Comparison of ENCODE assay signal across 8 cellular contexts in genomic region chr1:1273535-1274298, GRCh38. TPM values are rescaled to one million over a fixed set of nuclear protein-coding genes. Genes with fewer than 3 reads are reported as not detected.
DNase-seq lines count a peak whose midpoint lies in the region; ATAC-seq and TF ChIP-seq lines count a peak whose summit lies in the region.

Gene UBE2J2, minus strand, starts transcription at chr1:1273854. Its CDS starts 5,862 bp downstream, at chr1:1267992.

- peak within 1 kb of the TSS; percentile 99 for H2BK5ac ChIP-seq in IMR-90 (ENCODE audit: low read depth, low read length, poor library complexity, severe bottlenecking)

- intact Hi-C loops in IMR-90 (cut with micrococcal nuclease) (loop anchor here (1.0 kb wide), 1 partner anchor 8 kb away; no protein-coding TSS in a partner anchor), Panc1 (cut with micrococcal nuclease; ENCODE audit: unreplicated experiment) (no loop called here)

- dilution Hi-C loops in IMR-90 (cut with HindIII; ENCODE audit: low sequenced_read_pairs, unreplicated experiment) = no loop called here

- H2AK5ac ChIP-seq in IMR-90 (ENCODE audit: low read depth, low read length) = peak within 1 kb of the TSS; percentile 99

- ATAC-seq in GM21423 (IDR thresholded peaks at IDR 0.05; ENCODE audit: unreplicated experiment) (peak; percentile 90), IMR-90 (ENCODE audit: low read depth) (peak; percentile 96), Panc1 (peak; percentile 97), esophagus mucosa (peak; percentile 88)
- ATAC-seq in activated T-cell treated with anti-CD3 and anti-CD28 coated beads, Interleukin-2, amount 50 U/mL, for 4 hours = peak; percentile 97 to 98

- TF ChIP-seq CTCF in IMR-90 (conservative IDR thresholded peaks at IDR 0.05; ENCODE audit: low read depth, low read length) (no peak), Panc1 (IDR thresholded peaks at IDR 0.05) (no peak)

- peak within 1 kb of the TSS; percentile 39; the same call in 1 of the 2 replicates for H2BK20ac ChIP-seq in IMR-90 (ENCODE audit: low read depth, low read length)

- H3K27me3 Mint-ChIP-seq in activated T-cell treated with anti-CD3 and anti-CD28 coated beads, Interleukin-2, amount 50 U/mL, for 4 hours (ENCODE audit: low read depth) = no peaks in the 10 kb centered on the region

- peak within 1 kb of the TSS; percentile 81 for H3K18ac ChIP-seq in IMR-90 (ENCODE audit: low read depth, low read length)

- H4K8ac ChIP-seq in IMR-90 (ENCODE audit: low read depth in 2 of 2, low read length in 2 of 2) = peak within 1 kb of the TSS; percentile 96

- H3K4me3 Mint-ChIP-seq in activated T-cell treated with anti-CD3 and anti-CD28 coated beads, Interleukin-2, amount 50 U/mL, for 4 hours = peak within 1 kb of the TSS; percentile 89

- no peaks in the 10 kb centered on the region for H3K9me3 ChIP-seq in IMR-90 (ENCODE audit: control insufficient read depth, insufficient read depth, low read length)
- no peaks in the 10 kb centered on the region for H3K9me3 ChIP-seq in Panc1 (ENCODE audit: control insufficient read depth, insufficient read depth, low read depth, low read length)
- no peaks in the 10 kb centered on the region for H3K9me3 ChIP-seq in muscle layer of duodenum (ENCODE audit: control insufficient read depth in 1 of 2, low read length in 2 of 2)

- in situ Hi-C loops in IMR-90 (cut with MboI; ENCODE audit: low sequenced_read_pairs) (no loop called here), Panc1 (cut with HindIII; ENCODE audit: low pct_unique_long_range_greater_than_20kb, low sequenced_read_pairs) (no loop called here)

- WGBS in IMR-90 (ENCODE audit: extremely low coverage in 2 of 2, insufficient read length in 1 of 2), 2 experiments = 3% methylated on average over 19 of the region's 103 CpGs; no CpG with 5 or more reads in 1 of the 2 experiments

- no peak for TF ChIP-seq RAD21 in IMR-90 (IDR thresholded peaks at IDR 0.05; ENCODE audit: low read length)

- BruUV-seq in IMR-90 (replicated peaks; lab: Mats Ljungman, UMichigan) (no TSS peak), Panc1 (replicated peaks; lab: Mats Ljungman, UMichigan) (no TSS peak)

- H2AFZ ChIP-seq in IMR-90 (replicated peaks; ENCODE audit: low read length, poor library complexity) = peak within 1 kb of the TSS; percentile 98

- peak within 1 kb of the TSS; percentile 92 for H3K23ac ChIP-seq in IMR-90 (ENCODE audit: low read depth, low read length)

- H3K36me3 Mint-ChIP-seq in activated T-cell treated with anti-CD3 and anti-CD28 coated beads, Interleukin-2, amount 50 U/mL, for 4 hours (ENCODE audit: insufficient read depth) = peaks cover 10% of the 10 kb centered on the region

- H3K9ac ChIP-seq in IMR-90 (ENCODE audit: low read depth, low read length) = peak within 1 kb of the TSS; percentile 98

- H3K27me3 ChIP-seq in IMR-90 (ENCODE audit: control insufficient read depth, insufficient read depth, low read length) = no peaks in the 10 kb centered on the region
- H3K27me3 ChIP-seq in Panc1 (ENCODE audit: control insufficient read depth, insufficient read depth, low read length) = no peaks in the 10 kb centered on the region
- no peaks in the 10 kb centered on the region for H3K27me3 ChIP-seq in muscle layer of duodenum (ENCODE audit: low read depth, low read length)

- peak within 1 kb of the TSS; percentile 66 for H4K5ac ChIP-seq in IMR-90 (ENCODE audit: low read depth, low read length)

- H3K79me1 ChIP-seq in IMR-90 (ENCODE audit: low read depth in 1 of 2, low read length in 2 of 2) = peaks cover 8 to 51% of the 10 kb centered on the region in 2 experiments; a peak in 3 of 4 replicates

- H3K36me3 ChIP-seq in IMR-90 (ENCODE audit: control insufficient read depth, insufficient read depth, low read length) (peaks cover 22% of the 10 kb centered on the region), Panc1 (ENCODE audit: control insufficient read depth, insufficient read depth, low read length) (no peaks in the 10 kb centered on the region; the same call in 1 of the 2 replicates), muscle layer of duodenum (ENCODE audit: control insufficient read depth in 1 of 2, insufficient read depth in 2 of 2, low read length in 2 of 2) (no peaks in the 10 kb centered on the region)

- POLR2A ChIA-PET in IMR-90 (lab: Charles Lee; ENCODE audit: unreplicated experiment) = interaction anchor here (0.5 to 1.0 kb wide), 3 partner anchors 8 to 255 kb away, joined by 3 to 6 read pairs (median 5); no protein-coding TSS in a partner anchor
- POLR2A ChIA-PET in Panc1 (lab: Charles Lee) = interaction anchor here (0.6 kb wide), 1 partner anchor 10 kb away, joined by 8 read pairs; no protein-coding TSS in a partner anchor

- H3K9me1 ChIP-seq in IMR-90 (ENCODE audit: insufficient read depth, low read length) = peaks cover 33% of the 10 kb centered on the region

- H4K91ac ChIP-seq in IMR-90 (ENCODE audit: insufficient read depth, low read depth, low read length) = peak within 1 kb of the TSS; percentile 80

- peaks cover 25% of the 10 kb centered on the region for H4K20me1 ChIP-seq in IMR-90 (ENCODE audit: insufficient read depth, low read length)

- H2AK9ac ChIP-seq in IMR-90 (replicated peaks; ENCODE audit: low read depth, low read length, poor library complexity) = peak within 1 kb of the TSS; percentile 99

- CTCF ChIA-PET in IMR-90 (lab: Yijun Ruan, JAX) (no interaction called here), Panc1 (lab: Charles Lee) (interaction anchor here (0.5 to 0.6 kb wide), 2 partner anchors 10 to 883 kb away, joined by 3 read pairs; no protein-coding TSS in a partner anchor)

- H3K4me2 ChIP-seq in IMR-90 (ENCODE audit: low read depth, low read length) = peak within 1 kb of the TSS; percentile 97

- H3K4me3 ChIP-seq in IMR-90 (ENCODE audit: insufficient read depth, low read depth, low read length) = peak within 1 kb of the TSS; percentile 71
- peak within 1 kb of the TSS; percentile 87 to 97 for H3K4me3 ChIP-seq in Panc1 (ENCODE audit: low read depth in 2 of 2, low read length in 2 of 2)
- H3K4me3 ChIP-seq in muscle layer of duodenum (ENCODE audit: low read depth in 1 of 2, low read length in 2 of 2) = peak within 1 kb of the TSS; percentile 78 to 97

- H3K4ac ChIP-seq in IMR-90 (ENCODE audit: low read depth, low read length) = peak within 1 kb of the TSS; percentile 91

- no peaks in the 10 kb centered on the region for H3K9me3 Mint-ChIP-seq in activated T-cell treated with anti-CD3 and anti-CD28 coated beads, Interleukin-2, amount 50 U/mL, for 4 hours

- peak within 1 kb of the TSS; percentile 94 for H3K14ac ChIP-seq in IMR-90 (replicated peaks; ENCODE audit: low read depth, low read length)

- H3K4me1 ChIP-seq in IMR-90 (ENCODE audit: control insufficient read depth, insufficient read depth, low read length) (peaks cover 38% of the 10 kb centered on the region), Panc1 (ENCODE audit: control insufficient read depth, insufficient read depth, low read length) (peaks cover 21% of the 10 kb centered on the region), muscle layer of duodenum (ENCODE audit: control insufficient read depth in 1 of 2, insufficient read depth in 2 of 2, low read length in 2 of 2) (peaks cover 19 to 36% of the 10 kb centered on the region in 2 donors)

- H3K27ac ChIP-seq in IMR-90 (ENCODE audit: insufficient read depth, low read length) = peak within 1 kb of the TSS; percentile 98
- peak within 1 kb of the TSS; percentile 88 for H3K27ac ChIP-seq in Panc1 (ENCODE audit: low read length)
- peak within 1 kb of the TSS; percentile 69 for H3K27ac ChIP-seq in muscle layer of duodenum (ENCODE audit: low read length)

- H2BK15ac ChIP-seq in IMR-90 (ENCODE audit: low read depth, low read length) = peak within 1 kb of the TSS; percentile 87; the same call in 2 of the 3 replicates

- peak within 1 kb of the TSS; percentile 44 for H2BK120ac ChIP-seq in IMR-90 (ENCODE audit: low read depth, low read length)

- DNase-seq in COLO829 (ENCODE audit: low spot score) (peak; percentile 89), IMR-90 (peak; percentile 90), Panc1 (ENCODE audit: low read depth, low spot score) (no peak)
- DNase-seq in activated T-cell treated with anti-CD3 and anti-CD28 coated beads, Interleukin-2, amount 50 U/mL, for 4 hours = peak; percentile 93
- peak; percentile 85 for DNase-seq in stimulated activated CD8-positive, alpha-beta memory T cell treated with anti-CD3 and anti-CD28 coated beads, Interleukin-7, amount 100 ng/mL, for 24 hours (ENCODE audit: low read depth)

- peak; percentile 72; the same call in 1 of the 2 replicates for TF ChIP-seq POLR2A in IMR-90 (IDR thresholded peaks at IDR 0.05; ENCODE audit: low read depth, low read length)

- H3K4me1 Mint-ChIP-seq in activated T-cell treated with anti-CD3 and anti-CD28 coated beads, Interleukin-2, amount 50 U/mL, for 4 hours (ENCODE audit: low read depth) = peaks cover 39% of the 10 kb centered on the region

- peak within 1 kb of the TSS; percentile 79 for H3K56ac ChIP-seq in IMR-90 (ENCODE audit: extremely low read depth, insufficient read depth, low read length)

TF ChIP-seq in IMR-90, 13 proteins besides CTCF, POLR2A, EP300 and RAD21:
- TF ChIP-seq MAZ (IDR thresholded peaks at IDR 0.05; ENCODE audit: borderline replicate concordance, low read depth, low read length) (peak; percentile 87; the same call in 1 of the 2 replicates), RFX5 (IDR thresholded peaks at IDR 0.05; ENCODE audit: low read depth, low read length) (no peak), MXI1 (IDR thresholded peaks at IDR 0.05; ENCODE audit: borderline replicate concordance, low read depth, low read length) (peak; percentile 19; the same call in 1 of the 2 replicates), ELK1 (IDR thresholded peaks at IDR 0.05; ENCODE audit: borderline replicate concordance, low read depth, low read length) (no peak)

RNA-seq across cellular contexts. Expression of gene UBE2J2, which starts in this region (rescaled TPM):
- total RNA-seq in IMR-90 (2012; rRNA removed) (20.3 and 20.6 TPM in 2 replicates), Panc1 (2021; ENCODE audit: unreplicated experiment) (101 TPM), esophagus mucosa (45.0 TPM)
- polyA plus RNA-seq in IMR-90 (2012; rRNA removed) = 62.3 and 67.5 TPM in 2 replicates
- polyA plus RNA-seq in IMR-90 (2012; cell fraction: cytosol; rRNA removed) = 55.5 and 69.4 TPM in 2 replicates
- polyA plus RNA-seq in IMR-90 (2012; cell fraction: nucleus; rRNA removed; ENCODE audit: low replicate concordance) = 93.5 and 102 TPM in 2 replicates
- polyA plus RNA-seq in Panc1 (2012; ENCODE audit: insufficient read length) = 99.6 TPM
- 10 to 100 TPM; 89.3 to 93.6 (median 91.2) TPM for total RNA-seq in activated T-cell treated with anti-CD3 and anti-CD28 coated beads, Interleukin-2, amount 50 U/mL, for 4 hours
